17 cellular contexts compared by ENCODE assay signal in genomic region chrX:22742174-22742573, GRCh38.
DNase-seq lines count a peak whose midpoint lies in the region; ATAC-seq and TF ChIP-seq lines count a peak whose summit lies in the region.
"Had no signal": no experiment of that assay in that cellular context is flagged by ENCODE, and none has a peak within 500 bp of the region (broad histone marks: within the 10 kb centered on the region; RNA-seq: fewer than 3 reads in every experiment).

No MANE protein-coding gene starts in this region.

- intact Hi-C loops in lower lobe of right lung (cut with DNase I), result no loop called here

- ATAC-seq in omental fat pad (ENCODE audit: low FRiP score) (peak; percentile 70), GM18511 (IDR thresholded peaks at IDR 0.05; ENCODE audit: unreplicated experiment) (no peak), lower lobe of right lung (no peak), HG02642 (IDR thresholded peaks at IDR 0.05; ENCODE audit: poor library complexity, unreplicated experiment) (no peak), GM21390 (IDR thresholded peaks at IDR 0.05; ENCODE audit: unreplicated experiment) (no peak)

- H3K4me1 ChIP-seq in lower lobe of right lung, result no peaks in the 10 kb centered on the region
- H3K4me1 ChIP-seq: neural progenitor cell had no signal

- no peaks in the 10 kb centered on the region for H3K36me3 ChIP-seq in lower lobe of right lung
- H3K36me3 ChIP-seq: neural progenitor cell had no signal

- H3K4me3 ChIP-seq in choroid plexus epithelial cell (ENCODE audit: low read depth, low read length) (no peak overlapping the region), lower lobe of right lung (no peak overlapping the region)
- H3K4me3 ChIP-seq: neural progenitor cell had no signal

- no peaks in the 10 kb centered on the region for H3K27me3 ChIP-seq in lower lobe of right lung (ENCODE audit: low read depth)
- H3K27me3 ChIP-seq: neural progenitor cell had no signal

- no peak overlapping the region for H3K27ac ChIP-seq in lower lobe of right lung
- H3K27ac ChIP-seq: neural progenitor cell had no signal

- no peaks in the 10 kb centered on the region for H3K9me3 ChIP-seq in lower lobe of right lung

- TF ChIP-seq CTCF in choroid plexus epithelial cell (conservative IDR thresholded peaks at IDR 0.05; ENCODE audit: low read depth, low read length) (no peak), omental fat pad (IDR thresholded peaks at IDR 0.05) (no peak), lower lobe of right lung (IDR thresholded peaks at IDR 0.05) (no peak)

- peak; percentile 78 for DNase-seq in EH (ENCODE audit: low read depth)
- DNase-seq in NCI-H446 treated with DMSO at 0.1 percent for 48 hours (lab: John Stamatoyannopoulos, UW), result peak; percentile 28
- DNase-seq in choroid plexus epithelial cell (ENCODE audit: low read depth), result peak; percentile 23
- no peak for DNase-seq in omental fat pad (ENCODE audit: low spot score)
- no peak for DNase-seq in lower lobe of right lung
- DNase-seq: activated CD8-positive, alpha-beta memory T cell treated with anti-CD3 and anti-CD28 coated beads, Interleukin-2, amount 50 U/mL, for 4 hours; activated naive CD4-positive, alpha-beta T cell; DMS79 treated with DMSO at 0.1 percent for 48 hours; effector CD8-positive, alpha-beta T cell; immature natural killer cell; KBM-7; NCI-H1417; SIG-M5 had no signal

Comparison
In these comparisons a context has a peak if more than half of its experiments do, and no peak if none do; other contexts are left out.
1. DNase-seq: peak in EH (single experiment), NCI-H446 treated with DMSO at 0.1 percent for 48 hours (single experiment) and choroid plexus epithelial cell (single experiment); none in omental fat pad (single experiment) and lower lobe of right lung (single experiment).